12 cellular contexts compared by ENCODE assay signal in genomic region chr9:84136119-84136868, GRCh38.
DNase-seq lines count a peak whose midpoint lies in the region; FAIRE-seq and TF ChIP-seq lines count a peak whose summit lies in the region.
"Had no signal": no experiment of that assay in that cellular context is flagged by ENCODE, and none has a peak within 500 bp of the region (broad histone marks: within the 10 kb centered on the region; RNA-seq: fewer than 3 reads in every experiment).

No MANE protein-coding gene starts in this region.

- H3K36me3 ChIP-seq in colonic mucosa (no peaks in the 10 kb centered on the region), small intestine (ENCODE audit: control insufficient read depth in 2 of 2, insufficient read depth in 2 of 2, low read length in 2 of 2) (no peaks in the 10 kb centered on the region), uterus (no peaks in the 10 kb centered on the region)

- H3K9me3 ChIP-seq in colonic mucosa (no peaks in the 10 kb centered on the region), small intestine (ENCODE audit: control insufficient read depth, low read depth) (no peaks in the 10 kb centered on the region), uterus (no peaks in the 10 kb centered on the region)
- H3K9me3 ChIP-seq: testis had no signal

- DNase-seq in NCI-H2081 (lab: John Stamatoyannopoulos, UW) (peak; percentile 55 to 70), NCI-H2081 treated with DMSO at 0.1 percent for 48 hours (lab: John Stamatoyannopoulos, UW) (no peak), NCI-H510A (lab: John Stamatoyannopoulos, UW) (peak; percentile 50), colonic mucosa (peak; percentile 65), small intestine (peak; percentile 78), putamen (ENCODE audit: low spot score) (no peak), uterus (no peak), middle frontal gyrus (ENCODE audit: extremely low spot score, low spot score) (no peak)
- DNase-seq: activated CD4-positive, alpha-beta T cell treated with anti-CD3 and anti-CD28 coated beads, Interleukin-2, amount 50 U/mL, for 48 hours; activated naive CD8-positive, alpha-beta T cell treated with anti-CD3 and anti-CD28 coated beads for 36 hours; endodermal cell; testis had no signal

- TF ChIP-seq CTCF in colonic mucosa (IDR thresholded peaks at IDR 0.05) (no peak), uterus (IDR thresholded peaks at IDR 0.05) (no peak)

- whole genome bisulfite sequencing in small intestine, 3 donors = 15 to 56% (median 37%) methylated on average over 13 of the region's 13 CpGs

- H3K27ac ChIP-seq in colonic mucosa = peak overlapping the region; percentile 24
- peak overlapping the region in 1 of 2 donors; percentile 37 for H3K27ac ChIP-seq in small intestine (ENCODE audit: low read depth in 1 of 2, low read length in 1 of 2)
- no peak overlapping the region for H3K27ac ChIP-seq in uterus
- H3K27ac ChIP-seq: testis had no signal

- TF ChIP-seq POLR2A in uterus (IDR thresholded peaks at IDR 0.05) = no peak

- no peak overlapping the region for H3K9ac ChIP-seq in colonic mucosa (ENCODE audit: low read depth in 2 of 2, low read length in 2 of 2)

- no peak for FAIRE-seq in small intestine (lab: Jason Lieb, UNC)

- no peaks in the 10 kb centered on the region for H3K27me3 ChIP-seq in colonic mucosa
- H3K27me3 ChIP-seq in small intestine (ENCODE audit: control insufficient read depth in 2 of 2, insufficient read depth in 2 of 2, low read length in 2 of 2) = peaks cover 0 to 6% of the 10 kb centered on the region in 2 donors
- peaks cover 2 to 10% of the 10 kb centered on the region in 2 donors for H3K27me3 ChIP-seq in uterus
- H3K27me3 ChIP-seq: testis had no signal

- intact Hi-C loops in colonic mucosa (cut with DNase I) (no loop called here), uterus (cut with DNase I; ENCODE audit: low total_unique reads) (no loop called here)

- H3K4me1 ChIP-seq in colonic mucosa (no peaks in the 10 kb centered on the region), small intestine (ENCODE audit: control insufficient read depth in 2 of 2, insufficient read depth in 1 of 2, low read depth in 1 of 2, low read length in 1 of 2) (peaks cover 5 to 9% of the 10 kb centered on the region in 2 donors), uterus (peaks cover 0 to 6% of the 10 kb centered on the region in 2 donors)

- no peak overlapping the region for H3K4me3 ChIP-seq in colonic mucosa
- H3K4me3 ChIP-seq in small intestine (ENCODE audit: low read depth in 1 of 2, low read length in 2 of 2) = no peak overlapping the region
- H3K4me3 ChIP-seq in uterus = no peak overlapping the region
- H3K4me3 ChIP-seq: testis had no signal

Comparison
In these comparisons a context has a peak if more than half of its experiments do, and no peak if none do; other contexts are left out.
1. DNase-seq: peak in NCI-H2081 (2 of 2), NCI-H510A (single experiment), colonic mucosa (single experiment) and small intestine (single experiment); none in NCI-H2081 treated with DMSO at 0.1 percent for 48 hours (single experiment), putamen (single experiment), uterus (0 of 2) and middle frontal gyrus (single experiment).